Comparison of ENCODE assay signal across 5 cellular contexts in genomic region chr11:91314521-91314920, GRCh38.
"Had no signal": no experiment of that assay in that cellular context is flagged by ENCODE, and none has a peak within 500 bp of the region (broad histone marks: within the 10 kb centered on the region; RNA-seq: fewer than 3 reads in every experiment).

No MANE protein-coding gene starts in this region.

- ATAC-seq: HepG2, K562 had no signal

- H3K4me3 ChIP-seq: K562 had no signal

- DNase-seq: IMR-90, KBM-7 had no signal

- H3K27ac ChIP-seq: HL-60 had no signal
